1 cellular context compared by ENCODE assay signal in the genomic region with DNA sequence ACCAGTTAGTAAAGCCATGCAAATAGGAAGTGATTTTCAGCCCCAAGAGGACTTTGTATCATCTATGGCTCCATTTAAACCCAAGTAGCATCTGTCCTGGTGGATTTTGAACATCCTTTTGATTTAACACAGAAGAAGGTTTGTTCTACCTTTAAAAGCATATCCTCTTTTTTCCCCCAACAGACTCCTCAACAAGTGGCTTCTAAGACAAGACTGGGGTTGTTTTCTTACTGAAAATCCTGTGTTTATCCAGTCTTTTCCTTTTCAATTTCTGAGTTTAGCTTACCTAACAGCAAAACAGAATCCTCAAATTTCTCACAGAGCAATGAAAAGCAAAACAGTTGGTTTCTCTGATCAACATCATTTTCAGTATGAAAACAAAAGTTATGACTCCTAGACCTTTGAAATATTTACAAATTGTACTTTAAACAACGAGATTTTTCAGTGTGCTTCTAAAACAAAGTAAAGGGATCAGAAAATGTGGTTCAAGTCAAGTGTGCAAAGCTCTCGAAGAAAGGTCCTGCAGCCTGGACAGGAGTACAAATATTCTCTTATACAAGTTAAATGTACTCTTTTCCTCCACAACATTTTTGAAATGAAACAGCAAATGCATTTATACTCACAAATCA.
TF ChIP-seq lines count a peak whose summit lies in the region.

No MANE protein-coding gene starts in this region.

TF ChIP-seq in H1, 55 proteins besides CTCF, POLR2A, EP300 and RAD21:
- TF ChIP-seq USF2 (IDR thresholded peaks at IDR 0.05; ENCODE audit: low read length) (no peak), CBX5 (IDR thresholded peaks at IDR 0.05; ENCODE audit: low read depth, low read length) (no peak), GTF2F1 (IDR thresholded peaks at IDR 0.05; ENCODE audit: borderline replicate concordance, low read depth, low read length) (no peak), RXRA (IDR thresholded peaks at IDR 0.05; ENCODE audit: insufficient read depth, low read depth, low read length) (no peak), CEBPB (IDR thresholded peaks at IDR 0.05; ENCODE audit: low read depth, low read length) (no peak), JUN (IDR thresholded peaks at IDR 0.05; ENCODE audit: low read depth, low read length) (no peak), EGR1 (IDR thresholded peaks at IDR 0.05; ENCODE audit: borderline replicate concordance, low read depth, low read length) (no peak), KDM4A (IDR thresholded peaks at IDR 0.05; ENCODE audit: low read depth, low read length, severe bottlenecking) (no peak), RNF2 (IDR thresholded peaks at IDR 0.05; ENCODE audit: borderline replicate concordance, low read depth, low read length, missing control alignments, poor library complexity, severe bottlenecking) (no peak)
- TF ChIP-seq, protein P1, sequence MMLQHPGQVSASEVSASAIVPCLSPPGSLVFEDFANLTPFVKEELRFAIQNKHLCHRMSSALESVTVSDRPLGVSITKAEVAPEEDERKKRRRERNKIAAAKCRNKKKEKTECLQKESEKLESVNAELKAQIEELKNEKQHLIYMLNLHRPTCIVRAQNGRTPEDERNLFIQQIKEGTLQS (IDR thresholded peaks at IDR 0.05; ENCODE audit: insufficient read depth, low read depth, low read length), result no peak
